8 cellular contexts compared by ENCODE assay signal in the genomic region with DNA sequence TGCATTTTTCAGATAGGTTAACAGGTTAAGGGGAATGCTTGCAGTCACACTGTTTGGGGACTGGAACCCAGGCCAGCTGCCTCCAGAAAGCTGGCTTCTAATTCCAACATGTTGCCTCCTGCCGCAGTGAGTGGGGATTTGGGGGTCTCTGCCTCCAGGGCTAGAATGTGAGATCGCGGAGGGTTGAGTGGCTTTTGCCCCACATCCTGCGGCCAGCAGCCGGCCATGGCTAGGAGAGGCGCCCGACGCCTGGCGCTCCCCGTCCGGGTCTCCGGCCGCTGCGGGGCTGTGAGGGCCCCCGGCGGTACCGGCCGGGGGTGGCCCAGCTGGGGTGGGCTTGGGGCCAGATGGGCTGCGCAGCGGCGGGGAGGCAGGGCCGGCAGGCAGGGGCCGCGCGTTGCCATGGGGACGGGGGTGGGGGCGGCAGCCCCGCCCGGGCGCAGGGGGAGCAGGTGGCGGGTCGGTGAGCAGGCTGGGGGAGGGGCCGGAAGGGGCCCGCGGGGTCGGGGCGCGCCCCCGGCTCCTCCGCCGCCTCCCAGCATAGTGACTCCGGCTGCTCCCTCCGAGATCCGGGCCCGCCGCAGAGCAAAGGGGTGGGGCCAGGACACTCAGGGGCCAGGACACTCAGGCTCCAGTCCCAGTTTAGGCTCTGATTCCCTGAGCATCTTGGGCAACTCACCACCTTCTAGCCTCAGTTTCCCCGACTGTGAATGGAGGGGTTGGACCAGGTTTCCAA.
DNase-seq lines count a peak whose midpoint lies in the region; ATAC-seq, FAIRE-seq and TF ChIP-seq lines count a peak whose summit lies in the region.

No MANE protein-coding gene starts in this region.

- peaks cover 39% of the 10 kb centered on the region for H3K27me3 Mint-ChIP-seq in CD4-positive, CD25-positive, alpha-beta regulatory T cell

- peak overlapping the region; percentile 31 for H2BK120ac ChIP-seq in H1 (replicated peaks; ENCODE audit: low read depth, low read length)

- H3K9ac ChIP-seq in H1 (replicated peaks in 1 of 4; ENCODE audit: extremely low read depth in 1 of 4, low read depth in 3 of 4, low read length in 3 of 4) = peak overlapping the region in 3 of 4 experiments; percentile 40 to 58 (median 45); a peak in 5 of 7 replicates

- no peak; a peak in 1 of 4 replicates for TF ChIP-seq RAD21 in H1 (IDR thresholded peaks at IDR 0.05 in 1 of 2, conservative IDR thresholded peaks at IDR 0.05 in 1 of 2; ENCODE audit: low read depth in 2 of 2, low read length in 2 of 2)

- TF ChIP-seq POLR2A in H1 (IDR thresholded peaks at IDR 0.05; ENCODE audit: control extremely low read depth in 1 of 2, low read depth in 2 of 2, low read length in 2 of 2) = no peak

- TF ChIP-seq CTCF in H1 (IDR thresholded peaks at IDR 0.05; ENCODE audit: control extremely low read depth in 1 of 3, insufficient read depth in 1 of 3, low read depth in 1 of 3, low read length in 3 of 3) (no peak), A673 (conservative IDR thresholded peaks at IDR 0.05; ENCODE audit: low read depth, low read length) (no peak)

- peaks cover 17% of the 10 kb centered on the region; the same call in 1 of the 2 replicates for H3K23me2 ChIP-seq in H1 (ENCODE audit: low read depth, low read length)

- peak overlapping the region; percentile 59 for H3K27ac ChIP-seq in CD4-positive, CD25-positive, alpha-beta regulatory T cell (ENCODE audit: insufficient read depth, low read length, poor library complexity, severe bottlenecking)
- no peak overlapping the region; the same call in 1 of the 2 replicates for H3K27ac ChIP-seq in H1 (ENCODE audit: low read depth, low read length)
- no peak overlapping the region for H3K27ac ChIP-seq in A673 (ENCODE audit: low read depth, low read length, poor library complexity, severe bottlenecking)

- peak overlapping the region; percentile 89 to 92 (median 90) for H3K27ac Mint-ChIP-seq in CD4-positive, CD25-positive, alpha-beta regulatory T cell

- no peak overlapping the region for H4K5ac ChIP-seq in H1 (ENCODE audit: insufficient read length, low read depth, low read length)

- no peak for FAIRE-seq in H1 (lab: Jason Lieb, UNC)

- peak overlapping the region; percentile 93 for H4K8ac ChIP-seq in H1 (ENCODE audit: extremely low read depth, insufficient read depth, low read length)

- H4K91ac ChIP-seq in H1 (replicated peaks; ENCODE audit: insufficient read length, low read length) = peak overlapping the region; percentile 22

- 0 out of 2 replicates have a peak overlapping the region, but pooled peaks have one; percentile 88 for H2BK15ac ChIP-seq in H1 (ENCODE audit: low read length)

- no peak overlapping the region for H3K14ac ChIP-seq in H1 (ENCODE audit: insufficient read length)

- peak overlapping the region; percentile 62 for H3K4me3 ChIP-seq in CD4-positive, CD25-positive, alpha-beta regulatory T cell (ENCODE audit: low read depth, low read length)
- H3K4me3 ChIP-seq in H1 (ENCODE audit: extremely low read depth in 1 of 4, insufficient read depth in 2 of 4, low read depth in 3 of 4, low read length in 4 of 4) (peak overlapping the region; percentile 38 to 55 (median 44)), neuron (ENCODE audit: low read length) (peak overlapping the region; percentile 32), A673 (ENCODE audit: low read depth, low read length, poor library complexity, severe bottlenecking) (no peak overlapping the region)

- H3K18ac ChIP-seq in H1 (ENCODE audit: extremely low read depth, low read length) = peak overlapping the region; percentile 93

- peak; percentile 43 to 48 for ATAC-seq in CD4-positive, CD25-positive, alpha-beta regulatory T cell (ENCODE audit: low read depth in 2 of 2)
- ATAC-seq in HG03139 (IDR thresholded peaks at IDR 0.05; ENCODE audit: unreplicated experiment) (no peak), HG03175 (IDR thresholded peaks at IDR 0.05; ENCODE audit: unreplicated experiment) (no peak)

- CTCF ChIA-PET in H1 (lab: Charles Lee; ENCODE audit: partially characterized antibody) = interaction anchor here (1.0 to 1.2 kb wide), 2 partner anchors 60 to 67 kb away, joined by 3 read pairs; no protein-coding TSS in a partner anchor
- CTCF ChIA-PET in A673 (lab: Charles Lee) = no interaction called here

- peaks cover 0 to 2% (median 0%) of the 10 kb centered on the region in 7 donors for H3K9me3 Mint-ChIP-seq in CD4-positive, CD25-positive, alpha-beta regulatory T cell

- POLR2A ChIA-PET in H1 (lab: Charles Lee; ENCODE audit: partially characterized antibody) (interaction anchor here (0.6 to 2.2 kb wide), 10 partner anchors 9 to 164 kb away, joined by 3 to 10 read pairs (median 4); no protein-coding TSS in a partner anchor), A673 (lab: Charles Lee; ENCODE audit: low non-redundant PET) (no interaction called here)

- BruUV-seq in A673 (replicated peaks; lab: Mats Ljungman, UMichigan) = no TSS peak

- peak overlapping the region; percentile 56 to 89 (median 84) for H3K4me3 Mint-ChIP-seq in CD4-positive, CD25-positive, alpha-beta regulatory T cell

- no peak overlapping the region for H3K23ac ChIP-seq in H1 (ENCODE audit: insufficient read length)

- H3K9me3 ChIP-seq in CD4-positive, CD25-positive, alpha-beta regulatory T cell (ENCODE audit: control insufficient read depth in 2 of 2, low read length in 2 of 2) = no peaks in the 10 kb centered on the region
- H3K9me3 ChIP-seq in H1 (ENCODE audit: insufficient read depth in 2 of 2, low read depth in 1 of 2, low read length in 1 of 2) (no peaks in the 10 kb centered on the region), neuron (ENCODE audit: low read length) (no peaks in the 10 kb centered on the region), A673 (ENCODE audit: low read depth, low read length, poor library complexity, severe bottlenecking) (no peaks in the 10 kb centered on the region)

- peak overlapping the region; percentile 85; the same call in 1 of the 2 replicates for H2AK5ac ChIP-seq in H1 (ENCODE audit: low read depth, low read length)

- no peak overlapping the region for H3K4ac ChIP-seq in H1 (replicated peaks; ENCODE audit: insufficient read length, low read depth, low read length)

- 5% methylated on average over 24 of the region's 47 CpGs; no CpG with 5 or more reads in 1 of the 2 experiments for WGBS in H1 (ENCODE audit: extremely low coverage in 1 of 2, insufficient coverage in 1 of 2, insufficient read length in 1 of 2, insufficient replicate concordance in 2 of 2, low coverage in 1 of 2, low lambda C conversion rate in 2 of 2, missing lambda C conversion rate in 1 of 2), 2 experiments

- H3K36me3 ChIP-seq in CD4-positive, CD25-positive, alpha-beta regulatory T cell (ENCODE audit: control insufficient read depth, insufficient read depth, low read length) = no peaks in the 10 kb centered on the region
- no peaks in the 10 kb centered on the region for H3K36me3 ChIP-seq in H1 (ENCODE audit: control insufficient read depth in 2 of 4, insufficient read depth in 4 of 4, low read length in 3 of 4)
- no peaks in the 10 kb centered on the region for H3K36me3 ChIP-seq in neuron (ENCODE audit: insufficient read depth, low read length)
- no peaks in the 10 kb centered on the region for H3K36me3 ChIP-seq in A673 (ENCODE audit: insufficient read depth, low read length, poor library complexity, severe bottlenecking)

- no peak; a peak in 1 of 3 replicates for TF ChIP-seq EP300 in H1 (IDR thresholded peaks at IDR 0.05; ENCODE audit: borderline replicate concordance in 1 of 2, low read depth in 2 of 2, low read length in 2 of 2)

- no peaks in the 10 kb centered on the region for H4K20me1 ChIP-seq in H1 (replicated peaks in 1 of 2; ENCODE audit: control insufficient read depth in 1 of 2, insufficient read depth in 2 of 2, low read length in 2 of 2)

- no peaks in the 10 kb centered on the region for H3K36me3 Mint-ChIP-seq in CD4-positive, CD25-positive, alpha-beta regulatory T cell

- H2BK5ac ChIP-seq in H1 (ENCODE audit: low read depth, low read length) = peak overlapping the region; percentile 74; the same call in 1 of the 2 replicates

- intact Hi-C loops in A673 (cut with micrococcal nuclease; ENCODE audit: unreplicated experiment) = no loop called here

- H3K4me1 Mint-ChIP-seq in CD4-positive, CD25-positive, alpha-beta regulatory T cell = peaks cover 4 to 62% (median 19%) of the 10 kb centered on the region in 4 donors

- peak overlapping the region; percentile 64; the same call in 1 of the 2 replicates for H2BK20ac ChIP-seq in H1 (ENCODE audit: low read length)

- H3K4me2 ChIP-seq in H1 (ENCODE audit: insufficient read depth in 1 of 2, low read depth in 2 of 2, low read length in 2 of 2) = peak overlapping the region; percentile 73 to 91

- H3K79me2 ChIP-seq in H1 (ENCODE audit: control insufficient read depth in 1 of 2, insufficient read depth in 2 of 2, low read length in 2 of 2) = no peaks in the 10 kb centered on the region

- H2BK12ac ChIP-seq in H1 (ENCODE audit: low read depth, low read length) = peak overlapping the region; percentile 99

- no peak overlapping the region for H3K56ac ChIP-seq in H1 (replicated peaks; ENCODE audit: insufficient read length, low read depth, low read length)

- H3K79me1 ChIP-seq in H1 (ENCODE audit: low read depth, low read length) = no peaks in the 10 kb centered on the region

- H2AFZ ChIP-seq in H1 (ENCODE audit: low read length) (no peak overlapping the region), neuron (ENCODE audit: low read depth, low read length) (peak overlapping the region; percentile 44)

- peaks cover 40% of the 10 kb centered on the region for H3K4me1 ChIP-seq in CD4-positive, CD25-positive, alpha-beta regulatory T cell (ENCODE audit: control insufficient read depth, insufficient read depth, low read length, poor library complexity, severe bottlenecking)
- H3K4me1 ChIP-seq in H1 (replicated peaks in 1 of 4; ENCODE audit: control insufficient read depth in 3 of 4, insufficient read depth in 4 of 4, low read length in 3 of 4) (peaks cover 19 to 42% (median 30%) of the 10 kb centered on the region in 4 experiments), neuron (ENCODE audit: insufficient read depth, low read length) (peaks cover 33% of the 10 kb centered on the region), A673 (ENCODE audit: insufficient read depth, low read length, poor library complexity, severe bottlenecking) (no peaks in the 10 kb centered on the region)

- DNase-seq in CD4-positive, CD25-positive, alpha-beta regulatory T cell = peak in 1 of 3 donors; percentile 20
- DNase-seq in NCI-H774 (lab: John Stamatoyannopoulos, UW) = peak; percentile 18
- DNase-seq in H1 (ENCODE audit: low read depth in 1 of 2, low spot score in 2 of 2) = peak in 1 of 2 experiments; percentile 77
- no peak for DNase-seq in A673 (ENCODE audit: low spot score)
- no peak for DNase-seq in cerebellar nuclear complex (lab: John Stamatoyannopoulos, UW)

- H3K27me3 ChIP-seq in CD4-positive, CD25-positive, alpha-beta regulatory T cell (ENCODE audit: control insufficient read depth, insufficient read depth, low read length) = peaks cover 5% of the 10 kb centered on the region
- peaks cover 0 to 26% (median 12%) of the 10 kb centered on the region in 4 experiments; a peak in 5 of 7 replicates for H3K27me3 ChIP-seq in H1 (replicated peaks in 1 of 4; ENCODE audit: control insufficient read depth in 3 of 4, extremely low read depth in 1 of 4, insufficient read depth in 3 of 4, low read length in 3 of 4)
- no peaks in the 10 kb centered on the region for H3K27me3 ChIP-seq in neuron (ENCODE audit: insufficient read depth, low read length)
- H3K27me3 ChIP-seq in A673 (replicated peaks; ENCODE audit: insufficient read depth, low read depth, low read length, poor library complexity) = no peaks in the 10 kb centered on the region

Comparison
In these comparisons a context has a peak if more than half of its experiments do, and no peak if none do; other contexts are left out.
1. ATAC-seq: peak in CD4-positive, CD25-positive, alpha-beta regulatory T cell (2 of 2); none in HG03139 (single experiment) and HG03175 (single experiment).